In the genomic region with DNA sequence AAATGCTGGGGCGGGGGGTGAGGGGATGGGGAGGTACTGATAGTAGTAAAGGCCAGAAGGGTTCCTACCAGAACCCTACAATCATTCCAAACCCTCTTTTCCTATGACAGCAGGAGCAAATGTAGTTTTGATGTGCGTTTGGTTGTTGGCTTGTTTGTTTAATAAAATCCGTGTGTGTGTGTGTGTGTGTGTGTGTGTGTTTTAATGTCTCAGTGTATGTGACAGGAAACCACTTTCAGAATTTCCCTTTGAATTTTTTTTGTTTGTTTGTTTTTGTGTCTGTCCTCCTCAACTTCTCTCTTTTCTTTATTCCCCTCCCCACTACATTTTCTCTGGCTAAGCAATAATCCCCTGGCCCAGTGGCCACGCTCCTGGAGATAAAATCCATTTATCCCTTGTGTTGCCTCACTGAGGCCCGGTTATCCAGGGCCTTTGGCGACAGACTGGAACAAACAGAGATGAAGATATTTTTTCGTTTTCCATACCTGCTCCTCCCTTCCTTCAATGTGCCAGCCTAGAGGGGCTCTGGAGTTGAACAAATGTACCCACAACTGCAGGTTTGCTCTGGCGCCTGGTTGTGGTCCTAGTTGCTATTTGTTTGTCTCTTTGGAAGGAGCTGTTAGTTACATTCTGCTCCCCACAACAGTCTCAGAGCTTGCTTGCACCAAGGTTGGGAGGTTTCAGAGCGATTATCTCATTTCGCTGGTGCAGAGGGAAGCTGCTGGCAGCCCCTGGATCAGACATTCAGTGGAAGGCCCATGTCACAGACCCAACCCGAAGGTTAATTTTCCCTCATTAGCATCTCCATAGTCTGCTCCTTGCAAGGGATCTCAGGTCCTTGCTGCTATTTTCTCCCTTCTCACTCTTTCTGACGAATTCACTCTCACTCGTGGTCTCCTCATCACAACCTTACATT, we compare ENCODE assay signal across 2 cellular contexts.
TF ChIP-seq lines count a peak whose summit lies in the region.

No MANE protein-coding gene starts in this region.

TF ChIP-seq in liver, 16 proteins besides CTCF, POLR2A, EP300 and RAD21:
- TF ChIP-seq FOXA1 (IDR thresholded peaks at IDR 0.05): no peak
- TF ChIP-seq, protein P1, sequence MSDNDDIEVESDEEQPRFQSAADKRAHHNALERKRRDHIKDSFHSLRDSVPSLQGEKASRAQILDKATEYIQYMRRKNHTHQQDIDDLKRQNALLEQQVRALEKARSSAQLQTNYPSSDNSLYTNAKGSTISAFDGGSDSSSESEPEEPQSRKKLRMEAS (IDR thresholded peaks at IDR 0.05): no peak
- no peak for TF ChIP-seq JUND (IDR thresholded peaks at IDR 0.05)
- TF ChIP-seq EGR1 (IDR thresholded peaks at IDR 0.05; ENCODE audit: low read depth in 2 of 2): no peak
- TF ChIP-seq, protein P2, sequence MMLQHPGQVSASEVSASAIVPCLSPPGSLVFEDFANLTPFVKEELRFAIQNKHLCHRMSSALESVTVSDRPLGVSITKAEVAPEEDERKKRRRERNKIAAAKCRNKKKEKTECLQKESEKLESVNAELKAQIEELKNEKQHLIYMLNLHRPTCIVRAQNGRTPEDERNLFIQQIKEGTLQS (IDR thresholded peaks at IDR 0.05): no peak
- TF ChIP-seq YY1 (IDR thresholded peaks at IDR 0.05): no peak
- TF ChIP-seq HNF4A (conservative IDR thresholded peaks at IDR 0.05): no peak
- no peak for TF ChIP-seq GABPA (IDR thresholded peaks at IDR 0.05 in 1 of 2, conservative IDR thresholded peaks at IDR 0.05 in 1 of 2)
- no peak for TF ChIP-seq NR2F2 (IDR thresholded peaks at IDR 0.05)
- TF ChIP-seq HNF4G (IDR thresholded peaks at IDR 0.05): no peak
- TF ChIP-seq, protein P3, sequence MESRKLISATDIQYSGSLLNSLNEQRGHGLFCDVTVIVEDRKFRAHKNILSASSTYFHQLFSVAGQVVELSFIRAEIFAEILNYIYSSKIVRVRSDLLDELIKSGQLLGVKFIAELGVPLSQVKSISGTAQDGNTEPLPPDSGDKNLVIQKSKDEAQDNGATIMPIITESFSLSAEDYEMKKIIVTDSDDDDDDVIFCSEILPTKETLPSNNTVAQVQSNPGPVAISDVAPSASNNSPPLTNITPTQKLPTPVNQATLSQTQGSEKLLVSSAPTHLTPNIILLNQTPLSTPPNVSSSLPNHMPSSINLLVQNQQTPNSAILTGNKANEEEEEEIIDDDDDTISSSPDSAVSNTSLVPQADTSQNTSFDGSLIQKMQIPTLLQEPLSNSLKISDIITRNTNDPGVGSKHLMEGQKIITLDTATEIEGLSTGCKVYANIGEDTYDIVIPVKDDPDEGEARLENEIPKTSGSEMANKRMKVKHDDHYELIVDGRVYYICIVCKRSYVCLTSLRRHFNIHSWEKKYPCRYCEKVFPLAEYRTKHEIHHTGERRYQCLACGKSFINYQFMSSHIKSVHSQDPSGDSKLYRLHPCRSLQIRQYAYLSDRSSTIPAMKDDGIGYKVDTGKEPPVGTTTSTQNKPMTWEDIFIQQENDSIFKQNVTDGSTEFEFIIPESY (IDR thresholded peaks at IDR 0.05): no peak
- no peak for TF ChIP-seq SP1 (IDR thresholded peaks at IDR 0.05)
- TF ChIP-seq, protein P4, sequence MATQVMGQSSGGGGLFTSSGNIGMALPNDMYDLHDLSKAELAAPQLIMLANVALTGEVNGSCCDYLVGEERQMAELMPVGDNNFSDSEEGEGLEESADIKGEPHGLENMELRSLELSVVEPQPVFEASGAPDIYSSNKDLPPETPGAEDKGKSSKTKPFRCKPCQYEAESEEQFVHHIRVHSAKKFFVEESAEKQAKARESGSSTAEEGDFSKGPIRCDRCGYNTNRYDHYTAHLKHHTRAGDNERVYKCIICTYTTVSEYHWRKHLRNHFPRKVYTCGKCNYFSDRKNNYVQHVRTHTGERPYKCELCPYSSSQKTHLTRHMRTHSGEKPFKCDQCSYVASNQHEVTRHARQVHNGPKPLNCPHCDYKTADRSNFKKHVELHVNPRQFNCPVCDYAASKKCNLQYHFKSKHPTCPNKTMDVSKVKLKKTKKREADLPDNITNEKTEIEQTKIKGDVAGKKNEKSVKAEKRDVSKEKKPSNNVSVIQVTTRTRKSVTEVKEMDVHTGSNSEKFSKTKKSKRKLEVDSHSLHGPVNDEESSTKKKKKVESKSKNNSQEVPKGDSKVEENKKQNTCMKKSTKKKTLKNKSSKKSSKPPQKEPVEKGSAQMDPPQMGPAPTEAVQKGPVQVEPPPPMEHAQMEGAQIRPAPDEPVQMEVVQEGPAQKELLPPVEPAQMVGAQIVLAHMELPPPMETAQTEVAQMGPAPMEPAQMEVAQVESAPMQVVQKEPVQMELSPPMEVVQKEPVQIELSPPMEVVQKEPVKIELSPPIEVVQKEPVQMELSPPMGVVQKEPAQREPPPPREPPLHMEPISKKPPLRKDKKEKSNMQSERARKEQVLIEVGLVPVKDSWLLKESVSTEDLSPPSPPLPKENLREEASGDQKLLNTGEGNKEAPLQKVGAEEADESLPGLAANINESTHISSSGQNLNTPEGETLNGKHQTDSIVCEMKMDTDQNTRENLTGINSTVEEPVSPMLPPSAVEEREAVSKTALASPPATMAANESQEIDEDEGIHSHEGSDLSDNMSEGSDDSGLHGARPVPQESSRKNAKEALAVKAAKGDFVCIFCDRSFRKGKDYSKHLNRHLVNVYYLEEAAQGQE (IDR thresholded peaks at IDR 0.05): no peak
- no peak for TF ChIP-seq TAF1 (conservative IDR thresholded peaks at IDR 0.05)
- no peak for TF ChIP-seq FOXA2 (IDR thresholded peaks at IDR 0.05)
- TF ChIP-seq RXRA (IDR thresholded peaks at IDR 0.05): no peak

TF ChIP-seq in HepG2, 621 proteins besides CTCF, POLR2A, EP300 and RAD21:
- TF ChIP-seq XRCC5 (optimal IDR thresholded peaks at IDR 0.05; ENCODE audit: low read length) (no peak), ZNF335 (CRISPR knock-in tag; IDR thresholded peaks at IDR 0.05) (no peak), ZNF572 (CRISPR knock-in tag; IDR thresholded peaks at IDR 0.05) (no peak), ONECUT2 (CRISPR knock-in tag; IDR thresholded peaks at IDR 0.05) (no peak), TMF1 (CRISPR knock-in tag; IDR thresholded peaks at IDR 0.05; ENCODE audit: low read depth) (no peak)
- TF ChIP-seq, protein P5, sequence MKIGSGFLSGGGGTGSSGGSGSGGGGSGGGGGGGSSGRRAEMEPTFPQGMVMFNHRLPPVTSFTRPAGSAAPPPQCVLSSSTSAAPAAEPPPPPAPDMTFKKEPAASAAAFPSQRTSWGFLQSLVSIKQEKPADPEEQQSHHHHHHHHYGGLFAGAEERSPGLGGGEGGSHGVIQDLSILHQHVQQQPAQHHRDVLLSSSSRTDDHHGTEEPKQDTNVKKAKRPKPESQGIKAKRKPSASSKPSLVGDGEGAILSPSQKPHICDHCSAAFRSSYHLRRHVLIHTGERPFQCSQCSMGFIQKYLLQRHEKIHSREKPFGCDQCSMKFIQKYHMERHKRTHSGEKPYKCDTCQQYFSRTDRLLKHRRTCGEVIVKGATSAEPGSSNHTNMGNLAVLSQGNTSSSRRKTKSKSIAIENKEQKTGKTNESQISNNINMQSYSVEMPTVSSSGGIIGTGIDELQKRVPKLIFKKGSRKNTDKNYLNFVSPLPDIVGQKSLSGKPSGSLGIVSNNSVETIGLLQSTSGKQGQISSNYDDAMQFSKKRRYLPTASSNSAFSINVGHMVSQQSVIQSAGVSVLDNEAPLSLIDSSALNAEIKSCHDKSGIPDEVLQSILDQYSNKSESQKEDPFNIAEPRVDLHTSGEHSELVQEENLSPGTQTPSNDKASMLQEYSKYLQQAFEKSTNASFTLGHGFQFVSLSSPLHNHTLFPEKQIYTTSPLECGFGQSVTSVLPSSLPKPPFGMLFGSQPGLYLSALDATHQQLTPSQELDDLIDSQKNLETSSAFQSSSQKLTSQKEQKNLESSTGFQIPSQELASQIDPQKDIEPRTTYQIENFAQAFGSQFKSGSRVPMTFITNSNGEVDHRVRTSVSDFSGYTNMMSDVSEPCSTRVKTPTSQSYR (CRISPR knock-in tag; IDR thresholded peaks at IDR 0.05; ENCODE audit: borderline replicate concordance): no peak
- TF ChIP-seq, protein P6, sequence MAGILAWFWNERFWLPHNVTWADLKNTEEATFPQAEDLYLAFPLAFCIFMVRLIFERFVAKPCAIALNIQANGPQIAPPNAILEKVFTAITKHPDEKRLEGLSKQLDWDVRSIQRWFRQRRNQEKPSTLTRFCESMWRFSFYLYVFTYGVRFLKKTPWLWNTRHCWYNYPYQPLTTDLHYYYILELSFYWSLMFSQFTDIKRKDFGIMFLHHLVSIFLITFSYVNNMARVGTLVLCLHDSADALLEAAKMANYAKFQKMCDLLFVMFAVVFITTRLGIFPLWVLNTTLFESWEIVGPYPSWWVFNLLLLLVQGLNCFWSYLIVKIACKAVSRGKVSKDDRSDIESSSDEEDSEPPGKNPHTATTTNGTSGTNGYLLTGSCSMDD (CRISPR knock-in tag; IDR thresholded peaks at IDR 0.05): no peak
- TF ChIP-seq, protein P7, sequence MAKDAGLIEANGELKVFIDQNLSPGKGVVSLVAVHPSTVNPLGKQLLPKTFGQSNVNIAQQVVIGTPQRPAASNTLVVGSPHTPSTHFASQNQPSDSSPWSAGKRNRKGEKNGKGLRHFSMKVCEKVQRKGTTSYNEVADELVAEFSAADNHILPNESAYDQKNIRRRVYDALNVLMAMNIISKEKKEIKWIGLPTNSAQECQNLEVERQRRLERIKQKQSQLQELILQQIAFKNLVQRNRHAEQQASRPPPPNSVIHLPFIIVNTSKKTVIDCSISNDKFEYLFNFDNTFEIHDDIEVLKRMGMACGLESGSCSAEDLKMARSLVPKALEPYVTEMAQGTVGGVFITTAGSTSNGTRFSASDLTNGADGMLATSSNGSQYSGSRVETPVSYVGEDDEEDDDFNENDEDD (CRISPR knock-in tag; IDR thresholded peaks at IDR 0.05; ENCODE audit: borderline replicate concordance): no peak
- TF ChIP-seq, protein P8, sequence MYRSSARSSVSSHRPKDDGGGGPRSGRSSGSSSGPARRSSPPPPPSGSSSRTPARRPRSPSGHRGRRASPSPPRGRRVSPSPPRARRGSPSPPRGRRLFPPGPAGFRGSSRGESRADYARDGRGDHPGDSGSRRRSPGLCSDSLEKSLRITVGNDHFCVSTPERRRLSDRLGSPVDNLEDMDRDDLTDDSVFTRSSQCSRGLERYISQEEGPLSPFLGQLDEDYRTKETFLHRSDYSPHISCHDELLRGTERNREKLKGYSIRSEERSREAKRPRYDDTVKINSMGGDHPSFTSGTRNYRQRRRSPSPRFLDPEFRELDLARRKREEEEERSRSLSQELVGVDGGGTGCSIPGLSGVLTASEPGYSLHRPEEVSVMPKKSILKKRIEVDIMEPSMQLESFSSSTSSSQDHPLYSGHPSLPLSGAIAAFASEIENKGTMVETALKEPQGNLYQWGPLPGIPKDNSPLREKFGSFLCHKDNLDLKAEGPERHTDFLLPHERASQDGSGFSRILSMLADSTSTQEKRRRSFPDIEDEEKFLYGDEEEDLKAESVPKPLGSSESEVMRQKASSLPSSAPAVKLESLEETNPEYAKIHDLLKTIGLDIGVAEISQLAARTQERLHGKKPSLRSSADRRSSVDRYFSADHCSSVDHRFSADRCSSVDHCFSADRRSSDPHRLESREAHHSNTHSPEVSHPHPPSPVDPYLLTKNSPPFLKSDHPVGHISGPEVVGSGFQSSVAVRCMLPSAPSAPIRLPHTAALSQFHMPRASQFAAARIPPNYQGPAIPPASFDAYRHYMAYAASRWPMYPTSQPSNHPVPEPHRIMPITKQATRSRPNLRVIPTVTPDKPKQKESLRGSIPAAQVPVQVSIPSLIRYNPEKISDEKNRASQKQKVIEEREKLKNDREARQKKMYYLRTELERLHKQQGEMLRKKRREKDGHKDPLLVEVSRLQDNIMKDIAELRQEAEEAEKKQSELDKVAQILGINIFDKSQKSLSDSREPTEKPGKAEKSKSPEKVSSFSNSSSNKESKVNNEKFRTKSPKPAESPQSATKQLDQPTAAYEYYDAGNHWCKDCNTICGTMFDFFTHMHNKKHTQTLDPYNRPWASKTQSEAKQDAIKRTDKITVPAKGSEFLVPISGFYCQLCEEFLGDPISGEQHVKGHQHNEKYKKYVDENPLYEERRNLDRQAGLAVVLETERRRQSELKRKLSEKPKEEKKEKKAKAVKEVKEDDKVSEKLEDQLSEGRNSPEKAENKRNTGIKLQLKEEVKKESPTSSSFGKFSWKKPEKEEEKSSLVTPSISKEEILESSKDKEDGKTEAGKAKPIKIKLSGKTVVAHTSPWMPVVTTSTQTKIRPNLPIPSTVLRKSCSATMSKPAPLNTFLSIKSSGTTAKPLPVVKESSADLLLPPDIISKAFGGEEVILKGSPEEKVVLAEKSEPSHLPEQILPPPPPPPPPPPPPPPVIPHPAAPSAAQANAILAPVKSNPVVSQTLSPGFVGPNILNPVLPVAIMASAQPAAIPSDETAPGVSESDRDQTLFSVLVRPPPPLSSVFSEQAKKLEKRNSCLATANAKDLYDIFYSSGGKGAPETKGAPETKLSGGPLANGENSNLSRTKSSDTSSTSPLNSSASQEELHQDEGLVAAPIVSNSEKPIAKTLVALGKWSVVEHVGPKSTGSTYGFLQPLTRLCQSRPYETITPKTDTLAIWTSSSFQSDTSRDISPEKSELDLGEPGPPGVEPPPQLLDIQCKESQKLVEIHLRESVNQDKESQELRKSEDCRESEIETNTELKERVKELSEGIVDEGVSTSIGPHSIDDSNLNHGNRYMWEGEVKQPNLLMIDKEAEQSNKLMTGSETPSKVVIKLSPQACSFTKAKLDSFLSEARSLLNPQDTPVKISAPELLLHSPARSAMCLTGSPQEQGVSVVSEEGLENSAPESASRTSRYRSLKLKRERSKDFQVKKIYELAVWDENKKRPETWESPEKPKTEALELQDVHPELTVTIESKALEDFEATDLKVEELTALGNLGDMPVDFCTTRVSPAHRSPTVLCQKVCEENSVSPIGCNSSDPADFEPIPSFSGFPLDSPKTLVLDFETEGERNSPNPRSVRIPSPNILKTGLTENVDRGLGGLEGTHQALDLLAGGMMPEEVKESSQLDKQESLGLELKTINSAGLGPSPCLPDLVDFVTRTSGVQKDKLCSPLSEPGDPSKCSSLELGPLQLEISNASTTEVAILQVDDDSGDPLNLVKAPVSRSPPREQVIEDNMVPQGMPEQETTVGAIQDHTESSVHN (CRISPR knock-in tag; IDR thresholded peaks at IDR 0.05): no peak
